Comparison of ENCODE assay signal across 1 cellular context in the genomic region with DNA sequence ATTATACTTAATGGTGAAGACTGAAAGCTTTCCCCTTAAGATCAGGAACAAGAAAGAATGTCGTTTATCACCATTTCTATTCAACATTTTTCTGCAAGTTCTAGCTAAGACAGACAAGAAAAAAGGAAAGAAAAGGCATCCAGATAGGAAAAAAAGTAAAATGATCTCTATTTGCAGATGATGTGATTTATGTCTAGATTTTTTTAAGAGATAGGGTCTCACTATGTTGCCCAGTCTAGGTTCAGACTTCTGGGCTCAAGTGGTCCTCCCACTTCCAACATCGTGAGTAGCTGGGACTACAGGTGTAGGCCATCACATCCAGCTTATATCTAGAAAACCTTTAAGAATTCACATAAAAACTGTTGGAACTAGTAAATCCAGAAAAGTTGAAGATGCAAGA.
A peak's percentile ranks its signal among the peaks of the same experiment; 100 is the strongest.
TF ChIP-seq lines count a peak whose summit lies in the region.

No MANE protein-coding gene starts in this region.

TF ChIP-seq in K562, 482 proteins besides CTCF, POLR2A, EP300 and RAD21:
- TF ChIP-seq MTF1 (CRISPR knock-in tag; IDR thresholded peaks at IDR 0.05; ENCODE audit: borderline replicate concordance) (no peak), ZNF347 (CRISPR knock-in tag; IDR thresholded peaks at IDR 0.05; ENCODE audit: low read depth) (no peak), SRF (CRISPR knock-in tag; IDR thresholded peaks at IDR 0.05) (no peak), ZNF696 (CRISPR knock-in tag; conservative IDR thresholded peaks at IDR 0.05) (no peak), ZNF75A (CRISPR knock-in tag; IDR thresholded peaks at IDR 0.05) (no peak), ZNF121 (CRISPR knock-in tag; conservative IDR thresholded peaks at IDR 0.05) (peak; percentile 68), FOXJ2 (tag; IDR thresholded peaks at IDR 0.05) (no peak), RBM25 (IDR thresholded peaks at IDR 0.05; ENCODE audit: low read depth, low read length, severe bottlenecking) (peak; percentile 47)
